ENCODE assay signal across 8 cellular contexts in the genomic region with DNA sequence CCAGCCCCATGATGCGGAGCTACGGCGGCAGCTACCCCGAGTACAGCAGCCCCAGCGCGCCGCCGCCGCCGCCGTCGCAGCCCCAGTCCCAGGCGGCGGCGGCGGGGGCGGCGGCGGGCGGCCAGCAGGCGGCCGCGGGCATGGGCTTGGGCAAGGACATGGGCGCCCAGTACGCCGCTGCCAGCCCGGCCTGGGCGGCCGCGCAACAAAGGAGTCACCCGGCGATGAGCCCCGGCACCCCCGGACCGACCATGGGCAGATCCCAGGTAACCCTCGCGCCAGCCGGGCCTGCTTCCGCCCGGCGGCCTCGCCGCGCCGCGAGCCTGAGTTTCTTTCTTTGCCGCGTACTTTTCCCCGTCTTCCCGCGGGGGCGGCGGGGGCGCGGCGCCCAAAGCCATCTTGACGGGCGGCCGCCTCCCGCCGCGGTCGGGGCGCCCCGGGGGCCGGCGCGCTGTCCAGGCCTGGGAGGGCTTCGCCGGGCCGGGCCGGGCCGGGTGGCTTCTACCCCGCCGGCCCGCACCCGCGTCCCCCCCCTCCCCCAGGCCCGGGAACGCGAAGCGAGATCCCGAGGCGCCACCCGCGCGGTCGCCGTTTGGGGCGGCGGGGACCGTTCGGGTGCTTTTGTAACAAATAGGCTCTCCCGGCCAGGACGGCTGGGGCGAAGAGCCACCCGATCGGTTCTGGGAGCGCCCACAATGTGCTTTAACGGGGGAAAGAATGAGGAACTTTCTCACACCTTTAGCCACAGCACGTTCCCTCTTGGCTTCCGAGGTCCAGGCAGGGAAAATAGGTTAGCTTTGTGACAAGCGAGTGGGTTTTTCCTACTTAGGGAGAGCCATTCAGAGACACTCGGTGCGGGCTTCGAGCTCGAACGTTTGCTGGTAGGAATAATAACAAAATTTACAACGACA. TPM values are rescaled to one million over a fixed set of nuclear protein-coding genes. Genes with fewer than 3 reads are reported as not detected.
A peak's percentile ranks its signal among the peaks of the same experiment; 100 is the strongest.
DNase-seq lines count a peak whose midpoint lies in the region; ATAC-seq and FAIRE-seq lines count a peak whose summit lies in the region.

No MANE protein-coding gene starts in this region.

- H3K27ac ChIP-seq in iPS-20b (ENCODE audit: low read length): no peak overlapping the region
- H3K27ac ChIP-seq in small intestine (ENCODE audit: low read depth in 1 of 2, low read length in 1 of 2): peak overlapping the region; percentile 98 to 99

- peak; percentile 18 for ATAC-seq in HG03521 (IDR thresholded peaks at IDR 0.05; ENCODE audit: unreplicated experiment)
- no peak for ATAC-seq in HG02970 (IDR thresholded peaks at IDR 0.05; ENCODE audit: low FRiP score, unreplicated experiment)
- no peak for ATAC-seq in GM21360 (IDR thresholded peaks at IDR 0.05; ENCODE audit: unreplicated experiment)

- H3K9me3 ChIP-seq in iPS-20b (ENCODE audit: insufficient read depth, low read depth, low read length) (no peaks in the 10 kb centered on the region), small intestine (ENCODE audit: control insufficient read depth, low read depth) (no peaks in the 10 kb centered on the region)

- peak overlapping the region; percentile 85 for H3K9ac ChIP-seq in iPS-20b (ENCODE audit: low read depth, low read length)

- no peak for FAIRE-seq in small intestine (lab: Jason Lieb, UNC)

- DNase-seq in Daoy (ENCODE audit: low read depth) (peak; percentile 59), T-helper 2 cell (peak; percentile 23 to 67 (median 34)), astrocyte of the hippocampus (ENCODE audit: low read depth, low spot score) (peak; percentile 74), small intestine (peak; percentile 37)

- H3K27me3 ChIP-seq in iPS-20b (ENCODE audit: insufficient read depth, low read length) (no peaks in the 10 kb centered on the region), small intestine (ENCODE audit: control insufficient read depth in 2 of 2, insufficient read depth in 2 of 2, low read length in 2 of 2) (no peaks in the 10 kb centered on the region)

- WGBS in small intestine, 3 donors: 0 to 1% (median 1%) methylated on average over 59 to 109 of the region's 109 CpGs

- H3K4me1 ChIP-seq in iPS-20b (ENCODE audit: insufficient read depth, low read length) (peaks cover 57% of the 10 kb centered on the region), small intestine (ENCODE audit: control insufficient read depth in 2 of 2, insufficient read depth in 1 of 2, low read depth in 1 of 2, low read length in 1 of 2) (peaks cover 4 to 5% of the 10 kb centered on the region in 2 donors)

- H3K4me3 ChIP-seq in iPS-20b (ENCODE audit: low read length) (peak overlapping the region; percentile 89), small intestine (ENCODE audit: low read depth in 1 of 2, low read length in 2 of 2) (peak overlapping the region; percentile 91 to 100)

- H3K36me3 ChIP-seq in iPS-20b (ENCODE audit: insufficient read depth, low read depth, low read length): no peaks in the 10 kb centered on the region
- H3K36me3 ChIP-seq in small intestine (ENCODE audit: control insufficient read depth in 2 of 2, insufficient read depth in 2 of 2, low read length in 2 of 2): no peaks in the 10 kb centered on the region

RNA-seq across cellular contexts. Expression of a gene that starts 2.3 kb away (rescaled TPM):
- total RNA-seq in Daoy (2014; rRNA removed; shearing (Covaris generic)): 15.7 and 16.3 TPM in 2 replicates
- 10 to 100 TPM in 2 of 3 donors, 1 to 10 TPM in 1; 7.3 to 23.3 (median 10.7) TPM for polyA plus RNA-seq in small intestine
